Comparison of ENCODE assay signal across 14 cellular contexts in the genomic region with DNA sequence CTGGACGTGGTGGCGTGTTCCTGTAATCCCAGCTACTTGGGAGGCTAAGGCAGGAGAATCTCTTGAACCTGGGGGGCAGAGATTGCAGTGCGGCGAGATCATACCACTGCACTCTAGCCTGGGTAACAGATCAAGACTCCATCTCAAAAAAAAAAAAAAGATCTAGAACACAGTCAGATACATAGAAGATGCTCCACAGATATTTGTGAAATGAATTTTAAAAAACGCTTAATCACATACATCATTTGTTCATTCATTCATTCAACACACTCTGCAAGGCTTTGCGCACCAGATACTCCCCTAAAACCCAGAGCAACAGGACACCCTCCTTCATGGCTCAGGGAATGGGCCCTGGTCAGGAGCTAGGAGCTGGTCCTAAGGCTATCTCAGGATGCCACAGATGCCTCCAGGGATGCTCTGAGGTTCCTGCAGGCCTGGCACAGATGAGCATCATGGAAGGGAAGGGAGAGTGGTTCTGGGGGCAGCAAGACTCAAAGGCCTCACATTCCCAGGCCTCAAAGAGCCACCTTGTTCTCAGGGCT. TPM values are rescaled to one million over a fixed set of nuclear protein-coding genes. Genes with fewer than 3 reads are reported as not detected.
A peak's percentile ranks its signal among the peaks of the same experiment; 100 is the strongest.
DNase-seq lines count a peak whose midpoint lies in the region; ATAC-seq and TF ChIP-seq lines count a peak whose summit lies in the region.
"Had no signal": no experiment of that assay in that cellular context is flagged by ENCODE, and none has a peak within 500 bp of the region (broad histone marks: within the 10 kb centered on the region; RNA-seq: fewer than 3 reads in every experiment).

No MANE protein-coding gene starts in this region.

- no peak overlapping the region for H3K4me3 ChIP-seq in neuronal stem cell (ENCODE audit: low read length in 2 of 2)
- no peak overlapping the region for H3K4me3 ChIP-seq in upper lobe of left lung

- H3K23ac ChIP-seq in neuronal stem cell (ENCODE audit: low read depth, low read length, poor library complexity) = no peak overlapping the region

- H3K4me3 Mint-ChIP-seq in endothelial cell (ENCODE audit: unreplicated experiment) (peak overlapping the region; percentile 29), immature natural killer cell (no peak overlapping the region)
- H3K4me3 Mint-ChIP-seq: memory B cell; T-helper 1 cell treated with Interleukin-12 subunit alpha and Interleukin-12 subunit beta and Interleukin-4 antibody, amounts not matched to agents 30 μg/mL and 1 μg/mL, for 36 hours had no signal

- peak overlapping the region; percentile 58 for H2AK5ac ChIP-seq in neuronal stem cell (ENCODE audit: low read depth, low read length)

- H3K27me3 Mint-ChIP-seq in endothelial cell (ENCODE audit: unreplicated experiment) (peaks cover 23% of the 10 kb centered on the region), immature natural killer cell (ENCODE audit: low read depth in 3 of 3) (peaks cover 0 to 11% (median 5%) of the 10 kb centered on the region in 3 donors)

- H4K8ac ChIP-seq in neuronal stem cell (ENCODE audit: low read depth, low read length) = no peak overlapping the region

- peaks cover 18 to 34% of the 10 kb centered on the region in 2 donors for H3K4me1 ChIP-seq in neuronal stem cell (ENCODE audit: control insufficient read depth in 2 of 2, insufficient read depth in 1 of 2, low read depth in 1 of 2, low read length in 2 of 2)
- H3K4me1 ChIP-seq in upper lobe of left lung = peaks cover 69 to 78% (median 75%) of the 10 kb centered on the region in 4 donors

- H2BK12ac ChIP-seq in neuronal stem cell (ENCODE audit: low read length) = no peak overlapping the region

- H3K9me3 ChIP-seq in neuronal stem cell (replicated peaks in 1 of 2; ENCODE audit: control insufficient read depth in 2 of 2, insufficient read depth in 1 of 2, low read depth in 1 of 2, low read length in 2 of 2) = no peaks in the 10 kb centered on the region
- no peaks in the 10 kb centered on the region for H3K9me3 ChIP-seq in upper lobe of left lung

- POLR2A ChIA-PET in RWPE1 (lab: Yijun Ruan, JAX; ENCODE audit: low non-redundant PET) = no interaction called here

- TF ChIP-seq EP300 in upper lobe of left lung (IDR thresholded peaks at IDR 0.05) = no peak

- peaks cover 16% of the 10 kb centered on the region for H3K79me1 ChIP-seq in neuronal stem cell (ENCODE audit: low read depth, low read length)

- no peaks in the 10 kb centered on the region for H3K9me3 Mint-ChIP-seq in endothelial cell (ENCODE audit: unreplicated experiment)
- H3K9me3 Mint-ChIP-seq in immature natural killer cell = peaks cover 0 to 1% (median 0%) of the 10 kb centered on the region in 6 donors
- H3K9me3 Mint-ChIP-seq: memory B cell; T-helper 1 cell treated with Interleukin-12 subunit alpha and Interleukin-12 subunit beta and Interleukin-4 antibody, amounts not matched to agents 30 μg/mL and 1 μg/mL, for 36 hours had no signal

- H3K14ac ChIP-seq in neuronal stem cell (ENCODE audit: low read length) = no peak overlapping the region

- no peak for TF ChIP-seq CTCF in RWPE1 (conservative IDR thresholded peaks at IDR 0.05; ENCODE audit: low read depth)
- TF ChIP-seq CTCF in endothelial cell (IDR thresholded peaks at IDR 0.05; ENCODE audit: unreplicated experiment) = no peak
- no peak for TF ChIP-seq CTCF in upper lobe of left lung (IDR thresholded peaks at IDR 0.05)

- H3K4me1 Mint-ChIP-seq in endothelial cell (ENCODE audit: unreplicated experiment) (peaks cover 71% of the 10 kb centered on the region), immature natural killer cell (peaks cover 0 to 3% of the 10 kb centered on the region in 2 donors)

- TF ChIP-seq POLR2A in upper lobe of left lung (IDR thresholded peaks at IDR 0.05) = no peak

- DNase-seq in RWPE1 (ENCODE audit: low spot score) (no peak), endothelial cell (ENCODE audit: low spot score) (no peak), neuronal stem cell (ENCODE audit: low spot score) (no peak), upper lobe of left lung (no peak), immature natural killer cell (no peak)
- no peak for DNase-seq in activated effector memory CD4-positive, alpha-beta T cell treated with Interleukin-2 at 50 U/mL for 16 hours
- DNase-seq: activated CD4-positive, alpha-beta T cell treated with anti-CD3 and anti-CD28 coated beads, Interleukin-2, amount 50 U/mL, for 4 hours; activated naive CD4-positive, alpha-beta T cell treated with anti-CD3 and anti-CD28 coated beads, Interleukin-2, amount 50 U/mL, for 16 hours; NCI-H2081; stimulated activated CD8-positive, alpha-beta memory T cell treated with anti-CD3 and anti-CD28 coated beads, Interleukin-4, amount 100 ng/mL, for 48 hours had no signal

- H3K36me3 ChIP-seq in neuronal stem cell (replicated peaks in 1 of 2; ENCODE audit: control insufficient read depth in 2 of 2, insufficient read depth in 2 of 2, low read length in 2 of 2) (peaks cover 3 to 6% of the 10 kb centered on the region in 2 donors), upper lobe of left lung (no peaks in the 10 kb centered on the region)

- H3K18ac ChIP-seq in neuronal stem cell (ENCODE audit: low read length) = peak overlapping the region; percentile 72

- H2BK5ac ChIP-seq in neuronal stem cell (ENCODE audit: low read length) = no peak overlapping the region

- no CpG with 5 or more reads among the region's 6 CpGs for WGBS in neuronal stem cell (ENCODE audit: extremely low coverage in 2 of 2, insufficient read length in 2 of 2, insufficient replicate concordance in 1 of 2), 2 donors
- WGBS in upper lobe of left lung, 2 donors = 92% methylated on average over 6 of the region's 6 CpGs

- no peak overlapping the region for H3K4ac ChIP-seq in neuronal stem cell (ENCODE audit: low read length)

- H3K27me3 ChIP-seq in neuronal stem cell (ENCODE audit: control insufficient read depth in 3 of 3, insufficient read depth in 3 of 3, low read depth in 1 of 3, low read length in 3 of 3) (no peaks in the 10 kb centered on the region), upper lobe of left lung (no peaks in the 10 kb centered on the region)

- H2BK15ac ChIP-seq in neuronal stem cell (ENCODE audit: low read length) = no peak overlapping the region

- H3K27ac ChIP-seq in RWPE1 (peak overlapping the region; percentile 76), neuronal stem cell (replicated peaks; ENCODE audit: low read length) (no peak overlapping the region), upper lobe of left lung (peak overlapping the region; percentile 86 to 88 (median 88))

- H3K4me2 ChIP-seq in neuronal stem cell (ENCODE audit: insufficient read depth, low read length, poor library complexity, severe bottlenecking) = no peak overlapping the region

- no peak overlapping the region for H3K27ac Mint-ChIP-seq in endothelial cell (ENCODE audit: unreplicated experiment)
- no peak overlapping the region for H3K27ac Mint-ChIP-seq in immature natural killer cell
- H3K27ac Mint-ChIP-seq: memory B cell; T-helper 1 cell treated with Interleukin-12 subunit alpha and Interleukin-12 subunit beta and Interleukin-4 antibody, amounts not matched to agents 30 μg/mL and 1 μg/mL, for 36 hours had no signal

- CTCF ChIA-PET in RWPE1 (lab: Yijun Ruan, JAX) = interaction anchor here (0.7 kb wide), 1 partner anchor 9 kb away, joined by 3 read pairs; no protein-coding TSS in a partner anchor

- H3K9ac ChIP-seq in neuronal stem cell (ENCODE audit: low read depth, low read length, poor library complexity) = no peak overlapping the region

- ATAC-seq in upper lobe of left lung (ENCODE audit: low FRiP score in 2 of 2) = no peak
- no peak for ATAC-seq in HG02623 (IDR thresholded peaks at IDR 0.05; ENCODE audit: unreplicated experiment)

- no peak overlapping the region for H2BK120ac ChIP-seq in neuronal stem cell (ENCODE audit: low read depth, low read length)

- H3K36me3 Mint-ChIP-seq in endothelial cell (ENCODE audit: low read depth, unreplicated experiment) = peaks cover 37% of the 10 kb centered on the region
- H3K36me3 Mint-ChIP-seq in immature natural killer cell = no peaks in the 10 kb centered on the region
- H3K36me3 Mint-ChIP-seq: memory B cell had no signal

- H2AFZ ChIP-seq in neuronal stem cell (ENCODE audit: low read length) = no peak overlapping the region

- H4K91ac ChIP-seq in neuronal stem cell (ENCODE audit: low read depth, low read length, poor library complexity) = no peak overlapping the region

RNA-seq across cellular contexts. Expression of gene HSPG2, which starts 6.4 kb away (rescaled TPM):
- total RNA-seq in endothelial cell (ENCODE audit: unreplicated experiment) (1,732 TPM), upper lobe of left lung (100 to 1,000 TPM; 104 to 433 (median 227) TPM)
- polyA plus RNA-seq in neuronal stem cell (2013, experiment 1 of 2) = 11.0 TPM
- polyA plus RNA-seq in neuronal stem cell (2013, experiment 2 of 2) = 10.9 TPM
- polyA plus RNA-seq in immature natural killer cell = under 1 TPM in 1 of 3 donors, not detected in 2; 0.19 TPM

RNA-seq across cellular contexts. Expression of gene CELA3B, which starts 46.1 kb away (rescaled TPM):
- total RNA-seq in endothelial cell (ENCODE audit: unreplicated experiment) (not detected), upper lobe of left lung (1 to 10 TPM in 2 of 6 donors, not detected in 4; 5.3 to 9.7 TPM)
- polyA plus RNA-seq in neuronal stem cell (2013, experiment 1 of 2) = not detected
- polyA plus RNA-seq in neuronal stem cell (2013, experiment 2 of 2) = not detected
- polyA plus RNA-seq in immature natural killer cell = not detected
- total RNA-seq: H7 had no signal
